ENCODE assay signal across 12 cellular contexts in genomic region chr2:172179045-172179742, GRCh38.
A peak's percentile ranks its signal among the peaks of the same experiment; 100 is the strongest.
DNase-seq lines count a peak whose midpoint lies in the region; FAIRE-seq and TF ChIP-seq lines count a peak whose summit lies in the region.
"Had no signal": no experiment of that assay in that cellular context is flagged by ENCODE, and none has a peak within 500 bp of the region (broad histone marks: within the 10 kb centered on the region; RNA-seq: fewer than 3 reads in every experiment).

No MANE protein-coding gene starts in this region.

- H3K9me3 ChIP-seq in mammary epithelial cell (replicated peaks; ENCODE audit: insufficient read depth, low read length) (no peaks in the 10 kb centered on the region), small intestine (ENCODE audit: control insufficient read depth, low read depth) (no peaks in the 10 kb centered on the region)
- H3K9me3 ChIP-seq: sigmoid colon, upper lobe of left lung had no signal

- DNase-seq in activated T-cell treated with anti-CD3 and anti-CD28 coated beads for 48 hours (ENCODE audit: low read depth): peak; percentile 6
- no peak for DNase-seq in activated T-cell treated with anti-CD3 and anti-CD28 coated beads, Interleukin-2, amount 50 U/mL, for 24 hours
- DNase-seq in NCI-H69 (lab: John Stamatoyannopoulos, UW): peak; percentile 5
- peak; percentile 98 for DNase-seq in mammary epithelial cell
- peak; percentile 46 for DNase-seq in small intestine
- DNase-seq in brain microvascular endothelial cell: no peak
- DNase-seq in NAMALWA (ENCODE audit: low spot score): no peak
- DNase-seq in NCI-H1417 (lab: John Stamatoyannopoulos, UW): no peak
- DNase-seq: naive B cell, NCI-H2081 treated with DMSO at 0.1 percent for 48 hours, sigmoid colon, upper lobe of left lung had no signal

- no peak overlapping the region for H3K27ac Mint-ChIP-seq in activated T-cell treated with anti-CD3 and anti-CD28 coated beads, Interleukin-2, amount 50 U/mL, for 24 hours

- 22% methylated on average over 4 of the region's 4 CpGs for WGBS in mammary epithelial cell (ENCODE audit: low coverage, missing lambda C conversion rate)
- 56 to 62% (median 62%) methylated on average over 4 of the region's 4 CpGs for WGBS in small intestine, 3 donors

- TF ChIP-seq CTCF in mammary epithelial cell (conservative IDR thresholded peaks at IDR 0.05 in 1 of 2, IDR thresholded peaks at IDR 0.05 in 1 of 2; ENCODE audit: extremely low read depth in 1 of 2, insufficient read depth in 1 of 2, low read depth in 1 of 2, low read length in 2 of 2): no peak
- TF ChIP-seq CTCF in brain microvascular endothelial cell (IDR thresholded peaks at IDR 0.05; ENCODE audit: low read depth, low read length, missing control alignments): no peak

- H3K27me3 Mint-ChIP-seq in activated T-cell treated with anti-CD3 and anti-CD28 coated beads, Interleukin-2, amount 50 U/mL, for 24 hours: no peaks in the 10 kb centered on the region

- H3K27ac ChIP-seq in mammary epithelial cell (ENCODE audit: insufficient read depth, low read depth, low read length) (peak overlapping the region; percentile 11), small intestine (ENCODE audit: low read depth in 1 of 2, low read length in 1 of 2) (no peak overlapping the region), brain microvascular endothelial cell (no peak overlapping the region)
- H3K27ac ChIP-seq: sigmoid colon, upper lobe of left lung had no signal

- intact Hi-C loops in mammary epithelial cell (cut with micrococcal nuclease): loop anchor here (1.0 to 2.0 kb wide), 2 partner anchors 18 to 104 kb away; no protein-coding TSS in a partner anchor

- H3K4me2 ChIP-seq in mammary epithelial cell (ENCODE audit: insufficient read depth, low read depth, low read length): peak overlapping the region; percentile 1

- peaks cover 14% of the 10 kb centered on the region for H3K4me1 Mint-ChIP-seq in activated T-cell treated with anti-CD3 and anti-CD28 coated beads, Interleukin-2, amount 50 U/mL, for 24 hours (ENCODE audit: low read depth)
- H3K4me1 Mint-ChIP-seq: naive B cell had no signal

- no peaks in the 10 kb centered on the region for H4K20me1 ChIP-seq in mammary epithelial cell (ENCODE audit: insufficient read depth, low read length)

- peaks cover 33% of the 10 kb centered on the region for H3K4me1 ChIP-seq in mammary epithelial cell (ENCODE audit: insufficient read depth, low read length)
- peaks cover 0 to 3% of the 10 kb centered on the region in 2 donors for H3K4me1 ChIP-seq in small intestine (ENCODE audit: control insufficient read depth in 2 of 2, insufficient read depth in 1 of 2, low read depth in 1 of 2, low read length in 1 of 2)
- H3K4me1 ChIP-seq: sigmoid colon, upper lobe of left lung had no signal

- H2AFZ ChIP-seq in mammary epithelial cell (ENCODE audit: low read depth, low read length): no peak overlapping the region

- no peaks in the 10 kb centered on the region for H3K36me3 ChIP-seq in mammary epithelial cell (ENCODE audit: insufficient read depth, low read length)
- no peaks in the 10 kb centered on the region for H3K36me3 ChIP-seq in small intestine (ENCODE audit: control insufficient read depth in 2 of 2, insufficient read depth in 2 of 2, low read length in 2 of 2)
- H3K36me3 ChIP-seq in brain microvascular endothelial cell (replicated peaks): no peaks in the 10 kb centered on the region
- H3K36me3 ChIP-seq: sigmoid colon, upper lobe of left lung had no signal

- CTCF ChIA-PET in mammary epithelial cell (lab: Charles Lee; ENCODE audit: low non-redundant PET): interaction anchor here (0.5 kb wide), 1 partner anchor 17 kb away, joined by 3 read pairs; no protein-coding TSS in a partner anchor

- H3K27me3 ChIP-seq in mammary epithelial cell (ENCODE audit: insufficient read depth, low read length) (no peaks in the 10 kb centered on the region), small intestine (ENCODE audit: control insufficient read depth in 2 of 2, insufficient read depth in 2 of 2, low read length in 2 of 2) (no peaks in the 10 kb centered on the region), brain microvascular endothelial cell (replicated peaks) (no peaks in the 10 kb centered on the region)
- H3K27me3 ChIP-seq: sigmoid colon, upper lobe of left lung had no signal

- no peak for FAIRE-seq in small intestine (lab: Jason Lieb, UNC)

- TSS peak; percentile 87 for BruUV-seq in mammary epithelial cell (replicated peaks; lab: Mats Ljungman, UMichigan)

- no peak overlapping the region for H3K9ac ChIP-seq in mammary epithelial cell (ENCODE audit: insufficient read depth, low read length)

- dilution Hi-C loops in mammary epithelial cell (cut with HindIII; ENCODE audit: low sequenced_read_pairs): no loop called here

- H3K4me3 Mint-ChIP-seq in activated T-cell treated with anti-CD3 and anti-CD28 coated beads, Interleukin-2, amount 50 U/mL, for 24 hours: no peak overlapping the region

- H3K79me2 ChIP-seq in mammary epithelial cell (ENCODE audit: insufficient read depth, low read length): no peaks in the 10 kb centered on the region

- in situ Hi-C loops in mammary epithelial cell (cut with MboI; ENCODE audit: low sequenced_read_pairs in 2 of 2): loop anchor here (5.0 to 10.0 kb wide), 4 partner anchors 46 to 288 kb away; no protein-coding TSS in a partner anchor
- in situ Hi-C loops in brain microvascular endothelial cell (cut with HindIII; ENCODE audit: low pct_ligation_motif_present, low sequenced_read_pairs): loop anchor here (25.0 kb wide), 1 partner anchor 258 kb away; the partner anchor contains the start of gene ITGA6

- H3K4me3 ChIP-seq in mammary epithelial cell (replicated peaks in 1 of 3; ENCODE audit: insufficient read depth in 1 of 3, low read depth in 2 of 3, low read length in 3 of 3) (no peak overlapping the region), small intestine (ENCODE audit: low read depth in 1 of 2, low read length in 2 of 2) (no peak overlapping the region), brain microvascular endothelial cell (ENCODE audit: low read depth, low read length) (no peak overlapping the region)
- H3K4me3 ChIP-seq: sigmoid colon, upper lobe of left lung had no signal

- H3K36me3 Mint-ChIP-seq in activated T-cell treated with anti-CD3 and anti-CD28 coated beads, Interleukin-2, amount 50 U/mL, for 24 hours (ENCODE audit: low read depth): no peaks in the 10 kb centered on the region

- H3K9me3 Mint-ChIP-seq in activated T-cell treated with anti-CD3 and anti-CD28 coated beads, Interleukin-2, amount 50 U/mL, for 24 hours: peaks cover 4% of the 10 kb centered on the region

Comparison
In these comparisons a context has a peak if more than half of its experiments do, and no peak if none do; other contexts are left out.
1. DNase-seq: peak in activated T-cell treated with anti-CD3 and anti-CD28 coated beads for 48 hours (single experiment), NCI-H69 (single experiment), mammary epithelial cell (single experiment) and small intestine (single experiment); none in activated T-cell treated with anti-CD3 and anti-CD28 coated beads, Interleukin-2, amount 50 U/mL, for 24 hours (single experiment), brain microvascular endothelial cell (single experiment), NAMALWA (single experiment) and NCI-H1417 (0 of 3).